8 cellular contexts compared by ENCODE assay signal in genomic region chr14:68911594-68912227, GRCh38.
DNase-seq lines count a peak whose midpoint lies in the region; ATAC-seq, FAIRE-seq and TF ChIP-seq lines count a peak whose summit lies in the region.

No MANE protein-coding gene starts in this region.

- no peak overlapping the region for H3K27ac ChIP-seq in endothelial cell of umbilical vein (ENCODE audit: insufficient read depth, low read depth, low read length)

- dilution Hi-C loops in endothelial cell of umbilical vein (cut with MboI; ENCODE audit: extremely low pct_ligation_motif_present, low sequenced_read_pairs), result no loop called here

- peaks cover 4% of the 10 kb centered on the region for H4K20me1 ChIP-seq in endothelial cell of umbilical vein (replicated peaks; ENCODE audit: control insufficient read depth, extremely low read depth, insufficient read depth, low read length)

- H3K9ac ChIP-seq in endothelial cell of umbilical vein (replicated peaks; ENCODE audit: extremely low read depth, insufficient read depth, low read length), result no peak overlapping the region

- TF ChIP-seq CTCF in GM12873 (IDR thresholded peaks at IDR 0.05; ENCODE audit: insufficient read depth, low read depth, low read length, missing control alignments), result peak; percentile 98
- TF ChIP-seq CTCF in endothelial cell of umbilical vein (IDR thresholded peaks at IDR 0.05; ENCODE audit: extremely low read depth in 1 of 2, insufficient read depth in 1 of 2, low read depth in 1 of 2, low read length in 2 of 2), result peak; percentile 96 to 99

- CTCF ChIA-PET in endothelial cell of umbilical vein (lab: Charles Lee), result interaction anchor here (0.6 to 4.2 kb wide), 46 partner anchors 14 to 1027 kb away, joined by 3 to 54 read pairs (median 5); partner anchors contain the start of gene ACTN1

- no peak for TF ChIP-seq POLR2A in endothelial cell of umbilical vein (IDR thresholded peaks at IDR 0.05; ENCODE audit: low read depth, low read length)

- no peaks in the 10 kb centered on the region for H3K27me3 ChIP-seq in endothelial cell of umbilical vein (ENCODE audit: control insufficient read depth in 2 of 2, insufficient read depth in 2 of 2, low read length in 2 of 2)

- intact Hi-C loops in endothelial cell of umbilical vein (cut with micrococcal nuclease), result loop anchor here (1.0 to 2.0 kb wide), 7 partner anchors 29 to 196 kb away; partner anchors contain the start of gene ACTN1

- no peak for ATAC-seq in HG03469 (IDR thresholded peaks at IDR 0.05; ENCODE audit: unreplicated experiment)

- no peaks in the 10 kb centered on the region for H3K9me1 ChIP-seq in endothelial cell of umbilical vein (replicated peaks; ENCODE audit: control insufficient read depth, extremely low read depth, insufficient read depth, low read length)

- H3K4me3 ChIP-seq in endothelial cell of umbilical vein (replicated peaks in 1 of 3; ENCODE audit: insufficient read depth in 1 of 3, low read depth in 1 of 3, low read length in 3 of 3), result no peak overlapping the region

- H3K79me2 ChIP-seq in endothelial cell of umbilical vein (ENCODE audit: control insufficient read depth, insufficient read depth, low read length), result peaks cover 72% of the 10 kb centered on the region

- H3K4me1 ChIP-seq in endothelial cell of umbilical vein (ENCODE audit: control insufficient read depth, extremely low read depth, insufficient read depth, low read length), result no peaks in the 10 kb centered on the region

- H3K4me2 ChIP-seq in endothelial cell of umbilical vein (ENCODE audit: insufficient read depth, low read length), result no peak overlapping the region

- DNase-seq in HPDE6-E6E7 (ENCODE audit: extremely low spot score) (peak; percentile 82), NOMO-1 treated with dmso at 0.1 percent for 144 hours (lab: John Stamatoyannopoulos, UW; ENCODE audit: unreplicated experiment) (peak; percentile 16), endothelial cell of umbilical vein (ENCODE audit: low read depth, low spot score) (peak; percentile 76), midbrain (lab: John Stamatoyannopoulos, UW) (peak; percentile 62)
- peak; percentile 43 for DNase-seq in activated CD8-positive, alpha-beta memory T cell treated with anti-CD3 and anti-CD28 coated beads, Interleukin-2, amount 50 U/mL, for 1 hour (ENCODE audit: extremely low read depth)
- peak; percentile 48 to 71 for DNase-seq in stimulated activated CD8-positive, alpha-beta memory T cell treated with anti-CD3 and anti-CD28 coated beads, Interleukin-4, amount 100 ng/mL, for 4 hours (ENCODE audit: low read depth in 2 of 2, low spot score in 1 of 2)

- POLR2A ChIA-PET in endothelial cell of umbilical vein (lab: Charles Lee), result interaction anchor here (1.3 kb wide), 1 partner anchor 66 kb away, joined by 5 read pairs; no protein-coding TSS in a partner anchor

- no peaks in the 10 kb centered on the region for H3K9me3 ChIP-seq in endothelial cell of umbilical vein (replicated peaks; ENCODE audit: control insufficient read depth, insufficient read depth, low read length)

- H3K36me3 ChIP-seq in endothelial cell of umbilical vein (ENCODE audit: control insufficient read depth in 2 of 2, extremely low read depth in 1 of 2, insufficient read depth in 2 of 2, low read length in 2 of 2), result peaks cover 34 to 50% of the 10 kb centered on the region in 2 experiments

- H2AFZ ChIP-seq in endothelial cell of umbilical vein (ENCODE audit: low read depth, low read length), result no peak overlapping the region

- BruUV-seq in endothelial cell of umbilical vein (replicated peaks; lab: Mats Ljungman, UMichigan), result no TSS peak

- FAIRE-seq in endothelial cell of umbilical vein (lab: Jason Lieb, UNC), result peak; percentile 96

TF ChIP-seq in endothelial cell of umbilical vein, 7 proteins besides CTCF, POLR2A, EP300 and RAD21:
- TF ChIP-seq MYC (IDR thresholded peaks at IDR 0.05; ENCODE audit: low read depth, low read length) (no peak), EZH2 (IDR thresholded peaks at IDR 0.05; ENCODE audit: borderline replicate concordance, low read depth, low read length, severe bottlenecking) (no peak), GATA2 (IDR thresholded peaks at IDR 0.05; ENCODE audit: insufficient read depth, insufficient read length, low read depth, low read length) (no peak), POLR2AphosphoS5 (IDR thresholded peaks at IDR 0.05; ENCODE audit: insufficient read depth, low read depth, low read length) (no peak), JUN (IDR thresholded peaks at IDR 0.05; ENCODE audit: borderline replicate concordance, insufficient read depth, insufficient read length, low read depth) (no peak), FOS (IDR thresholded peaks at IDR 0.05; ENCODE audit: borderline replicate concordance, insufficient read depth, low read length) (no peak)
- TF ChIP-seq, protein P1, sequence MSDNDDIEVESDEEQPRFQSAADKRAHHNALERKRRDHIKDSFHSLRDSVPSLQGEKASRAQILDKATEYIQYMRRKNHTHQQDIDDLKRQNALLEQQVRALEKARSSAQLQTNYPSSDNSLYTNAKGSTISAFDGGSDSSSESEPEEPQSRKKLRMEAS (IDR thresholded peaks at IDR 0.05; ENCODE audit: insufficient read depth, insufficient read length), result no peak

Comparison
In these comparisons a context has a peak if more than half of its experiments do, and no peak if none do; other contexts are left out.
1. DNase-seq: peak in every context shown above with its lines; median percentile 82 in HPDE6-E6E7; 76 in endothelial cell of umbilical vein; 62 in midbrain; 60 in stimulated activated CD8-positive, alpha-beta memory T cell treated with anti-CD3 and anti-CD28 coated beads, Interleukin-4, amount 100 ng/mL, for 4 hours; 43 in activated CD8-positive, alpha-beta memory T cell treated with anti-CD3 and anti-CD28 coated beads, Interleukin-2, amount 50 U/mL, for 1 hour; 16 in NOMO-1 treated with dmso at 0.1 percent for 144 hours.